ENCODE assay signal across 8 cellular contexts in the genomic region with DNA sequence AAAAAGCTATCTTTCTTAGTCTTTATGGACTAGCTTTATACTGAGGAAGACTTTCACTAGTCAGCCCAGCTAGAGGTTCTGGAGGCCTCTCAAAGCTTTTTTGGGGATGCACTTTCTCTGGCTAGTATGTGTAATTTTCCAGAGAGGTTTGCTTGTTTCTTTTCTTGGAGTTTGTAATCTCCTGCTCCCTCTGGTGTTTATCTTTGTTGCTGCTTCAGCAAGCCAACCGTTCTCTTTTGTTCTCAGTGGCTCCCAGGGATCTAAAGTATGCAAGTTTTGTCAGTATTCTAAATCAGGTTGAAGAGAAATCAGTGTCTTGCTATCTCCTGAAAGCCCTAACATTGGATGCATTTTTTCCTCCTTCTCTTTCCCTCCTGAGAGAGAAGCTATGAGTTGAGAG.
DNase-seq lines count a peak whose midpoint lies in the region; ATAC-seq and TF ChIP-seq lines count a peak whose summit lies in the region.

No MANE protein-coding gene starts in this region.

- no peak overlapping the region for H3K4me2 ChIP-seq in DOHH2 (ENCODE audit: low read length)
- no peak overlapping the region for H3K4me2 ChIP-seq in Loucy (ENCODE audit: low read depth, low read length, poor library complexity, severe bottlenecking)

- H3K4me1 ChIP-seq in DOHH2 (ENCODE audit: control insufficient read depth, low read length) (no peaks in the 10 kb centered on the region), Loucy (ENCODE audit: insufficient read depth, low read length, poor library complexity, severe bottlenecking) (no peaks in the 10 kb centered on the region)

- H3K9me3 ChIP-seq in DOHH2 (ENCODE audit: control insufficient read depth, insufficient read depth, low read length) = no peaks in the 10 kb centered on the region
- no peaks in the 10 kb centered on the region for H3K9me3 ChIP-seq in Loucy (ENCODE audit: insufficient read depth, low read depth, low read length)

- H3F3A ChIP-seq in DOHH2 (ENCODE audit: control insufficient read depth, insufficient read depth) = no peaks in the 10 kb centered on the region
- H3F3A ChIP-seq in Loucy (ENCODE audit: low read depth) = no peaks in the 10 kb centered on the region

- H3K79me2 ChIP-seq in DOHH2 (ENCODE audit: control insufficient read depth, low read length) (no peaks in the 10 kb centered on the region), Loucy (ENCODE audit: insufficient read depth, low read length) (no peaks in the 10 kb centered on the region)

- H2AFZ ChIP-seq in Loucy (ENCODE audit: low read length) = no peak overlapping the region

- H3K4me1 Mint-ChIP-seq in neural crest cell = peaks cover 6% of the 10 kb centered on the region
- no peaks in the 10 kb centered on the region for H3K4me1 Mint-ChIP-seq in mesothelial cell of epicardium

- no peaks in the 10 kb centered on the region for H3K27me3 Mint-ChIP-seq in neural crest cell (ENCODE audit: low read depth)
- H3K27me3 Mint-ChIP-seq in mesothelial cell of epicardium (ENCODE audit: low read depth) = peaks cover 8% of the 10 kb centered on the region

- H3K9me3 Mint-ChIP-seq in neural crest cell (peaks cover 4% of the 10 kb centered on the region), mesothelial cell of epicardium (peaks cover 21% of the 10 kb centered on the region)

- no peak for ATAC-seq in omental fat pad (ENCODE audit: low FRiP score)
- ATAC-seq in HG02759 (IDR thresholded peaks at IDR 0.05; ENCODE audit: unreplicated experiment) = no peak

- H3K27ac Mint-ChIP-seq in neural crest cell (ENCODE audit: unreplicated experiment) = no peak overlapping the region
- H3K27ac Mint-ChIP-seq in mesothelial cell of epicardium = no peak overlapping the region

- peak; percentile 37 to 64 for DNase-seq in T47D (ENCODE audit: low read depth in 1 of 2, low spot score in 1 of 2)
- no peak for DNase-seq in neural crest cell (ENCODE audit: low read depth, low spot score)
- DNase-seq in mesothelial cell of epicardium (ENCODE audit: low spot score in 2 of 2, unreplicated experiment in 2 of 2) = no peak
- DNase-seq in omental fat pad (ENCODE audit: low spot score) = no peak
- DNase-seq in NCI-H128 (lab: John Stamatoyannopoulos, UW; ENCODE audit: unreplicated experiment) = no peak

- no peak overlapping the region for H3K27ac ChIP-seq in DOHH2 (ENCODE audit: low read depth, low read length)

- H3K9ac ChIP-seq in Loucy (ENCODE audit: low read depth, low read length, poor library complexity, severe bottlenecking) = no peak overlapping the region

- peak; percentile 14 for TF ChIP-seq CTCF in DOHH2 (IDR thresholded peaks at IDR 0.05; ENCODE audit: low read depth, low read length, poor library complexity, severe bottlenecking)
- peak; percentile 27 for TF ChIP-seq CTCF in Loucy (conservative IDR thresholded peaks at IDR 0.05; ENCODE audit: low read length)
- TF ChIP-seq CTCF in neural crest cell (conservative IDR thresholded peaks at IDR 0.05) = peak; percentile 65
- TF ChIP-seq CTCF in mesothelial cell of epicardium (IDR thresholded peaks at IDR 0.05; ENCODE audit: unreplicated experiment) = no peak
- no peak for TF ChIP-seq CTCF in omental fat pad (IDR thresholded peaks at IDR 0.05)

- H3K36me3 Mint-ChIP-seq in neural crest cell (ENCODE audit: low read depth) (peaks cover 10% of the 10 kb centered on the region), mesothelial cell of epicardium (no peaks in the 10 kb centered on the region)

- H3K4me3 Mint-ChIP-seq in neural crest cell (no peak overlapping the region), mesothelial cell of epicardium (no peak overlapping the region)

- H3K27me3 ChIP-seq in DOHH2 (ENCODE audit: control insufficient read depth, low read length) = no peaks in the 10 kb centered on the region
- no peaks in the 10 kb centered on the region for H3K27me3 ChIP-seq in Loucy (ENCODE audit: insufficient read depth, low read length, poor library complexity, severe bottlenecking)

- H4K20me1 ChIP-seq in DOHH2 (ENCODE audit: control insufficient read depth, insufficient read depth, low read depth, low read length) = no peaks in the 10 kb centered on the region
- H4K20me1 ChIP-seq in Loucy (ENCODE audit: insufficient read depth, low read length, poor library complexity, severe bottlenecking) = no peaks in the 10 kb centered on the region

- H3K9me2 ChIP-seq in DOHH2 (replicated peaks; ENCODE audit: control insufficient read depth, low read length) (no peaks in the 10 kb centered on the region), Loucy (replicated peaks; ENCODE audit: low read depth, low read length) (no peaks in the 10 kb centered on the region)

- H3K4me3 ChIP-seq in DOHH2 (ENCODE audit: low read length) (no peak overlapping the region), Loucy (ENCODE audit: low read length, poor library complexity, severe bottlenecking) (no peak overlapping the region)

- no peaks in the 10 kb centered on the region for H3K36me3 ChIP-seq in DOHH2 (ENCODE audit: control insufficient read depth, low read length)
- H3K36me3 ChIP-seq in Loucy (ENCODE audit: insufficient read depth, low read length) = no peaks in the 10 kb centered on the region

- in situ Hi-C loops in T47D (cut with HindIII; ENCODE audit: low pct_unique_long_range_greater_than_20kb, low sequenced_read_pairs) = no loop called here

Comparison
In these comparisons a context has a peak if more than half of its experiments do, and no peak if none do; other contexts are left out.
1. CTCF ChIP-seq: peak in DOHH2 (single experiment), Loucy (single experiment) and neural crest cell (single experiment); none in mesothelial cell of epicardium (single experiment) and omental fat pad (0 of 3).
2. DNase-seq: peak in T47D (2 of 2); none in neural crest cell (single experiment), mesothelial cell of epicardium (0 of 2), omental fat pad (single experiment) and NCI-H128 (single experiment).